1 cellular context compared by ENCODE assay signal in genomic region chr4:2855584-2855983, GRCh38.
TF ChIP-seq lines count a peak whose summit lies in the region.

No MANE protein-coding gene starts in this region.

TF ChIP-seq in HepG2, 621 proteins besides CTCF, POLR2A, EP300 and RAD21 (continued from another document and continues in another):
- TF ChIP-seq, protein P1, sequence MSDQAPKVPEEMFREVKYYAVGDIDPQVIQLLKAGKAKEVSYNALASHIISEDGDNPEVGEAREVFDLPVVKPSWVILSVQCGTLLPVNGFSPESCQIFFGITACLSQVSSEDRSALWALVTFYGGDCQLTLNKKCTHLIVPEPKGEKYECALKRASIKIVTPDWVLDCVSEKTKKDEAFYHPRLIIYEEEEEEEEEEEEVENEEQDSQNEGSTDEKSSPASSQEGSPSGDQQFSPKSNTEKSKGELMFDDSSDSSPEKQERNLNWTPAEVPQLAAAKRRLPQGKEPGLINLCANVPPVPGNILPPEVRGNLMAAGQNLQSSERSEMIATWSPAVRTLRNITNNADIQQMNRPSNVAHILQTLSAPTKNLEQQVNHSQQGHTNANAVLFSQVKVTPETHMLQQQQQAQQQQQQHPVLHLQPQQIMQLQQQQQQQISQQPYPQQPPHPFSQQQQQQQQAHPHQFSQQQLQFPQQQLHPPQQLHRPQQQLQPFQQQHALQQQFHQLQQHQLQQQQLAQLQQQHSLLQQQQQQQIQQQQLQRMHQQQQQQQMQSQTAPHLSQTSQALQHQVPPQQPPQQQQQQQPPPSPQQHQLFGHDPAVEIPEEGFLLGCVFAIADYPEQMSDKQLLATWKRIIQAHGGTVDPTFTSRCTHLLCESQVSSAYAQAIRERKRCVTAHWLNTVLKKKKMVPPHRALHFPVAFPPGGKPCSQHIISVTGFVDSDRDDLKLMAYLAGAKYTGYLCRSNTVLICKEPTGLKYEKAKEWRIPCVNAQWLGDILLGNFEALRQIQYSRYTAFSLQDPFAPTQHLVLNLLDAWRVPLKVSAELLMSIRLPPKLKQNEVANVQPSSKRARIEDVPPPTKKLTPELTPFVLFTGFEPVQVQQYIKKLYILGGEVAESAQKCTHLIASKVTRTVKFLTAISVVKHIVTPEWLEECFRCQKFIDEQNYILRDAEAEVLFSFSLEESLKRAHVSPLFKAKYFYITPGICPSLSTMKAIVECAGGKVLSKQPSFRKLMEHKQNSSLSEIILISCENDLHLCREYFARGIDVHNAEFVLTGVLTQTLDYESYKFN (CRISPR knock-in tag; conservative IDR thresholded peaks at IDR 0.05): 0 out of 2 replicates have a peak, but pooled peaks have one; percentile 38
- no peak for TF ChIP-seq STAT5B (CRISPR knock-in tag; IDR thresholded peaks at IDR 0.05)
- TF ChIP-seq YY1 (IDR thresholded peaks at IDR 0.05; ENCODE audit: insufficient read depth, insufficient replicate concordance, low read depth, low read length): peak; percentile 47
- peak; percentile 72; the same call in 1 of the 2 replicates for TF ChIP-seq HDAC2 (CRISPR knock-in tag; IDR thresholded peaks at IDR 0.05)
- TF ChIP-seq ISL2 (CRISPR knock-in tag; IDR thresholded peaks at IDR 0.05): 0 out of 2 replicates have a peak, but pooled peaks have one; percentile 16
- peak; percentile 45; the same call in 1 of the 2 replicates for TF ChIP-seq RXRB (CRISPR knock-in tag; IDR thresholded peaks at IDR 0.05; ENCODE audit: borderline replicate concordance)
- TF ChIP-seq, protein P2, sequence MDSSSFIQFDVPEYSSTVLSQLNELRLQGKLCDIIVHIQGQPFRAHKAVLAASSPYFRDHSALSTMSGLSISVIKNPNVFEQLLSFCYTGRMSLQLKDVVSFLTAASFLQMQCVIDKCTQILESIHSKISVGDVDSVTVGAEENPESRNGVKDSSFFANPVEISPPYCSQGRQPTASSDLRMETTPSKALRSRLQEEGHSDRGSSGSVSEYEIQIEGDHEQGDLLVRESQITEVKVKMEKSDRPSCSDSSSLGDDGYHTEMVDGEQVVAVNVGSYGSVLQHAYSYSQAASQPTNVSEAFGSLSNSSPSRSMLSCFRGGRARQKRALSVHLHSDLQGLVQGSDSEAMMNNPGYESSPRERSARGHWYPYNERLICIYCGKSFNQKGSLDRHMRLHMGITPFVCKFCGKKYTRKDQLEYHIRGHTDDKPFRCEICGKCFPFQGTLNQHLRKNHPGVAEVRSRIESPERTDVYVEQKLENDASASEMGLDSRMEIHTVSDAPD (CRISPR knock-in tag; IDR thresholded peaks at IDR 0.05): peak; percentile 47; the same call in 1 of the 2 replicates
- no peak for TF ChIP-seq MXD3 (CRISPR knock-in tag; IDR thresholded peaks at IDR 0.05)
- no peak for TF ChIP-seq ZNF615 (CRISPR knock-in tag; IDR thresholded peaks at IDR 0.05; ENCODE audit: borderline replicate concordance)
- no peak for TF ChIP-seq ZNF569 (CRISPR knock-in tag; IDR thresholded peaks at IDR 0.05; ENCODE audit: borderline replicate concordance)
- TF ChIP-seq MAFG (CRISPR knock-in tag; IDR thresholded peaks at IDR 0.05): no peak
- TF ChIP-seq GATAD2A (CRISPR knock-in tag; IDR thresholded peaks at IDR 0.05): peak; percentile 67; the same call in 1 of the 2 replicates
- TF ChIP-seq NR2F6 (IDR thresholded peaks at IDR 0.05): peak; percentile 81
- peak; percentile 92 for TF ChIP-seq NR2F6 (CRISPR knock-in tag; IDR thresholded peaks at IDR 0.05)
- TF ChIP-seq, protein P3, sequence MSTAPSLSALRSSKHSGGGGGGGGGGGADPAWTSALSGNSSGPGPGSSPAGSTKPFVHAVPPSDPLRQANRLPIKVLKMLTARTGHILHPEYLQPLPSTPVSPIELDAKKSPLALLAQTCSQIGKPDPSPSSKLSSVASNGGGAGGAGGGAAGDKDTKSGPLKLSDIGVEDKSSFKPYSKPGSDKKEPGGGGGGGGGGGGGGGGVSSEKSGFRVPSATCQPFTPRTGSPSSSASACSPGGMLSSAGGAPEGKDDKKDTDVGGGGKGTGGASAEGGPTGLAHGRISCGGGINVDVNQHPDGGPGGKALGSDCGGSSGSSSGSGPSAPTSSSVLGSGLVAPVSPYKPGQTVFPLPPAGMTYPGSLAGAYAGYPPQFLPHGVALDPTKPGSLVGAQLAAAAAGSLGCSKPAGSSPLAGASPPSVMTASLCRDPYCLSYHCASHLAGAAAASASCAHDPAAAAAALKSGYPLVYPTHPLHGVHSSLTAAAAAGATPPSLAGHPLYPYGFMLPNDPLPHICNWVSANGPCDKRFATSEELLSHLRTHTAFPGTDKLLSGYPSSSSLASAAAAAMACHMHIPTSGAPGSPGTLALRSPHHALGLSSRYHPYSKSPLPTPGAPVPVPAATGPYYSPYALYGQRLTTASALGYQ (CRISPR knock-in tag; IDR thresholded peaks at IDR 0.05): 0 out of 2 replicates have a peak, but pooled peaks have one; percentile 15
- TF ChIP-seq ATF2 (CRISPR knock-in tag; IDR thresholded peaks at IDR 0.05): no peak
- peak; percentile 58; the same call in 1 of the 2 replicates for TF ChIP-seq ZBTB7B (CRISPR knock-in tag; IDR thresholded peaks at IDR 0.05)
- TF ChIP-seq ZNF770 (CRISPR knock-in tag; IDR thresholded peaks at IDR 0.05): peak; percentile 37; the same call in 1 of the 2 replicates
- peak; percentile 82 for TF ChIP-seq PATZ1 (CRISPR knock-in tag; IDR thresholded peaks at IDR 0.05)
- peak; percentile 4; the same call in 1 of the 2 replicates for TF ChIP-seq HNF4G (IDR thresholded peaks at IDR 0.05; ENCODE audit: borderline replicate concordance, low read depth, low read length)
- no peak for TF ChIP-seq HNF4G (CRISPR knock-in tag; IDR thresholded peaks at IDR 0.05; ENCODE audit: borderline replicate concordance, low read depth)
- peak; percentile 34; the same call in 1 of the 2 replicates for TF ChIP-seq FOXJ3 (CRISPR knock-in tag; IDR thresholded peaks at IDR 0.05; ENCODE audit: borderline replicate concordance)
- TF ChIP-seq HNF4A (CRISPR knock-in tag; IDR thresholded peaks at IDR 0.05): peak; percentile 79
- peak; percentile 52; the same call in 1 of the 2 replicates for TF ChIP-seq NR2F2 (IDR thresholded peaks at IDR 0.05; ENCODE audit: borderline replicate concordance, low read depth)
- TF ChIP-seq FOXA3 (CRISPR knock-in tag; IDR thresholded peaks at IDR 0.05): peak; percentile 38; the same call in 1 of the 2 replicates
- peak; percentile 89 for TF ChIP-seq HOXA3 (CRISPR knock-in tag; IDR thresholded peaks at IDR 0.05)
- 0 out of 2 replicates have a peak, but pooled peaks have one; percentile 19 for TF ChIP-seq ZNF574 (CRISPR knock-in tag; IDR thresholded peaks at IDR 0.05)
- no peak for TF ChIP-seq ZBTB14 (CRISPR knock-in tag; IDR thresholded peaks at IDR 0.05)
- TF ChIP-seq PHF21A (CRISPR knock-in tag; IDR thresholded peaks at IDR 0.05): peak; percentile 32; the same call in 1 of the 2 replicates
- TF ChIP-seq SAP130 (CRISPR knock-in tag; IDR thresholded peaks at IDR 0.05; ENCODE audit: low read depth): peak; percentile 50
- TF ChIP-seq TEAD3 (CRISPR knock-in tag; optimal IDR thresholded peaks at IDR 0.05; ENCODE audit: borderline replicate concordance): peak; percentile 39
- no peak for TF ChIP-seq KMT2B (CRISPR knock-in tag; IDR thresholded peaks at IDR 0.05)
- peak; percentile 41; the same call in 1 of the 2 replicates for TF ChIP-seq ZNF331 (CRISPR knock-in tag; IDR thresholded peaks at IDR 0.05)
- no peak for TF ChIP-seq ZNF230 (CRISPR knock-in tag; IDR thresholded peaks at IDR 0.05)
- TF ChIP-seq, protein P4, sequence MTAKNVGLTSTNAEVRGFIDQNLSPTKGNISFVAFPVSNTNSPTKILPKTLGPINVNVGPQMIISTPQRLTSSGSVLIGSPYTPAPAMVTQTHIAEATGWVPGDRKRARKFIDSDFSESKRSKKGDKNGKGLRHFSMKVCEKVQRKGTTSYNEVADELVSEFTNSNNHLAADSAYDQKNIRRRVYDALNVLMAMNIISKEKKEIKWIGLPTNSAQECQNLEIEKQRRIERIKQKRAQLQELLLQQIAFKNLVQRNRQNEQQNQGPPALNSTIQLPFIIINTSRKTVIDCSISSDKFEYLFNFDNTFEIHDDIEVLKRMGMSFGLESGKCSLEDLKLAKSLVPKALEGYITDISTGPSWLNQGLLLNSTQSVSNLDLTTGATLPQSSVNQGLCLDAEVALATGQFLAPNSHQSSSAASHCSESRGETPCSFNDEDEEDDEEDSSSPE (CRISPR knock-in tag; IDR thresholded peaks at IDR 0.05): 0 out of 2 replicates have a peak, but pooled peaks have one; percentile 27
- TF ChIP-seq ZNF614 (CRISPR knock-in tag; IDR thresholded peaks at IDR 0.05; ENCODE audit: borderline replicate concordance): peak; percentile 46; the same call in 1 of the 2 replicates
- TF ChIP-seq MYNN (CRISPR knock-in tag; IDR thresholded peaks at IDR 0.05; ENCODE audit: low read depth): no peak
